Comparison of ENCODE assay signal across 1 cellular context in the genomic region with DNA sequence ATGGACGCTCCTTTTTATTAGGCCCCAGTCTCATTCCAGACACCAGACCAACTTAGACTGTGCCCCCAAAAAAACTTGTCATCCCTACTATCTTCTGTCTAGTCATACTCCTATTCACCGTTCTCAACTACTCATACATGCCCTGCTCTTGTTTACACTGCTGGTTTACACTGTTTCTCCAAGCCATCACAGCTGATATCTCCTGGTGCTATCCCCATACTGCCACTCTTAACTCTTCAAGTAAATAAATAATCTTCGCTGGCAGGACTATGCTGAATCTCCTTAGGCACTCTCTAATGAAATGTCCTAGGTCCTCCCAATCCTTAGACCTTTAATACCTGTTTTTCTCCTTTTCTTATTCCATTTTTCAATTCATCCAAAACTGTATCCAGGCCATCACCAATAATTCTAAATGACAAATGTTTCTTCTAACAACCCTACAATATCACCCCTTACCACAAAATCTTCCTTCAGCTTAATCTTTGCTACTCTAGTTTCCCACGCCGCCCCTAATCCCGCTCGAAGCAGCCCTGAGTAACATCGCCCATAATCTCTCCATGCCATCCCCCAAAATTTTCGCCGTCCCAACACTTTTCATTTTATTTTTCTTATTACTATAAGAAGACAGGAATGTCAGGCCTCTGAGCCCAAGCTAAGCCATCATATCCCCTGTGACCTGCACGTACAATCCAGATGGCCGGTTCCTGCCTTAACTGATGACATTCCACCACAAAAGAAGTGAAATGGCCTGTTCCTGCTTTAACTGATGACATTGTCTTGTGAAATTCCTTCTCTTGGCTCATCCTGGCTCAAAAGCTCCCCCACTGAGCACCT.
TF ChIP-seq lines count a peak whose summit lies in the region.

No MANE protein-coding gene starts in this region.

TF ChIP-seq in K562, 482 proteins besides CTCF, POLR2A, EP300 and RAD21 (continued from another document):
- TF ChIP-seq, protein P1, sequence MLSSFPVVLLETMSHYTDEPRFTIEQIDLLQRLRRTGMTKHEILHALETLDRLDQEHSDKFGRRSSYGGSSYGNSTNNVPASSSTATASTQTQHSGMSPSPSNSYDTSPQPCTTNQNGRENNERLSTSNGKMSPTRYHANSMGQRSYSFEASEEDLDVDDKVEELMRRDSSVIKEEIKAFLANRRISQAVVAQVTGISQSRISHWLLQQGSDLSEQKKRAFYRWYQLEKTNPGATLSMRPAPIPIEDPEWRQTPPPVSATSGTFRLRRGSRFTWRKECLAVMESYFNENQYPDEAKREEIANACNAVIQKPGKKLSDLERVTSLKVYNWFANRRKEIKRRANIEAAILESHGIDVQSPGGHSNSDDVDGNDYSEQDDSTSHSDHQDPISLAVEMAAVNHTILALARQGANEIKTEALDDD (IDR thresholded peaks at IDR 0.05) = peak; percentile 53; the same call in 1 of the 2 replicates
- TF ChIP-seq ZFP1 (CRISPR knock-in tag; IDR thresholded peaks at IDR 0.05) (0 out of 2 replicates have a peak, but pooled peaks have one; percentile 13), MNT (conservative IDR thresholded peaks at IDR 0.05) (peak; percentile 20 to 43; a peak in 1 of 4 replicates)
TF ChIP-seq in K562: peak in this region for 27; not testable (repeated sequence) for 455.
